In the genomic region with DNA sequence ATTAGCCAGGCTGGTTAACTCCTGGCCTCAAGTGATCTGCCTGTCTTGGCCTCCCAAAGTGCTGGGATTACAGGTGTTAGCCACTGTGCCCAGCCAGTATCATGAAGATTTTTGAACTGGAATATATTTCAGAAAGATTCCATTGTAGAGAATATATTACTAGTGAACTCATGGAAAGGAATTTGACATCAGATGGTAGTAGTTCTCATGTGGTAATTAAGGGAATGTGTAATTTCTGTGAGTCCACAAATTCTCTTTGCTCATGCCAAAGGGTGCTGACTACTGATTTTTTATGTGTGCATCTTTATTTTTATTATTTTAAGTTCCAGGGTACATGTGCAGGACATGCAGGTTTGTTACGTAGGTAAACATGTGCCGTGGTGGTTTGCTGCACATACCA, we compare ENCODE assay signal across 24 cellular contexts. TPM values are rescaled to one million over a fixed set of nuclear protein-coding genes. Genes with fewer than 3 reads are reported as not detected.
DNase-seq lines count a peak whose midpoint lies in the region; ATAC-seq, FAIRE-seq and TF ChIP-seq lines count a peak whose summit lies in the region.
"Had no signal": no experiment of that assay in that cellular context is flagged by ENCODE, and none has a peak within 500 bp of the region (broad histone marks: within the 10 kb centered on the region; RNA-seq: fewer than 3 reads in every experiment).

No MANE protein-coding gene starts in this region.

- peaks cover 13% of the 10 kb centered on the region; the same call in 1 of the 2 replicates for H3F3A ChIP-seq in GM23248 (ENCODE audit: insufficient read depth)

- H3K27me3 ChIP-seq in GM23248 (replicated peaks; ENCODE audit: insufficient read depth) (no peaks in the 10 kb centered on the region), K562 (ENCODE audit: control insufficient read depth in 2 of 2, insufficient read depth in 2 of 2, low read length in 2 of 2) (no peaks in the 10 kb centered on the region)
- H3K27me3 ChIP-seq: BLaER1, SJSA1 had no signal

- ATAC-seq in K562 (no peak), GM19452 (IDR thresholded peaks at IDR 0.05; ENCODE audit: unreplicated experiment) (no peak)

- H4K20me1 ChIP-seq in GM23248 (ENCODE audit: insufficient read depth) (no peaks in the 10 kb centered on the region), K562 (replicated peaks; ENCODE audit: control insufficient read depth, insufficient read depth, low read length) (no peaks in the 10 kb centered on the region)

- in situ Hi-C loops in GM23248 (cut with MboI) = no loop called here
- in situ Hi-C loops in K562 (cut with MboI) = loop anchor here (25.0 kb wide), 1 partner anchor 359 kb away; the partner anchor contains the start of gene NEK2

- intact Hi-C loops in K562 (cut with micrococcal nuclease) = no loop called here

- no peaks in the 10 kb centered on the region for H3K9me1 ChIP-seq in K562 (ENCODE audit: control insufficient read depth, insufficient read depth, low read length)

- BruUV-seq in K562 (replicated peaks; lab: Mats Ljungman, UMichigan) = no TSS peak

- TF ChIP-seq RAD21 in K562 (CRISPR knock-in tag; conservative IDR thresholded peaks at IDR 0.05 in 1 of 2, IDR thresholded peaks at IDR 0.05 in 1 of 2) = no peak

- peak; percentile 72 for DNase-seq in AG10803 (ENCODE audit: low read depth)
- peak; percentile 57 for DNase-seq in GM23248
- no peak for DNase-seq in K562 (ENCODE audit: extremely low read depth in 1 of 4, low spot score in 3 of 4)
- peak; percentile 33 for DNase-seq in kidney tubule cell (ENCODE audit: low spot score)
- no peak for DNase-seq in GM20000 (ENCODE audit: low spot score)
- DNase-seq in NCI-H1436 treated with DMSO at 0.1 percent for 48 hours (lab: John Stamatoyannopoulos, UW) = no peak
- DNase-seq: Caco-2; CD4-positive, alpha-beta T cell; DMS 273 treated with DMSO at 0.1 percent for 48 hours; DMS79 treated with DMSO at 0.1 percent for 48 hours; H9; MV-4-11; NCI-H1105 treated with DMSO at 0.1 percent for 48 hours; NCI-H1694; NCI-H2081; NCI-H2171; NCI-H345; NCI-H524 treated with DMSO at 0.1 percent for 48 hours; NCI-H82 had no signal

- no peak for FAIRE-seq in K562 (lab: Jason Lieb, UNC)
- FAIRE-seq: A204.1, RCC 7860 had no signal

- no peak overlapping the region for H3K4me3 ChIP-seq in AG10803 (ENCODE audit: low read length)
- H3K4me3 ChIP-seq in GM23248 = no peak overlapping the region
- no peak overlapping the region for H3K4me3 ChIP-seq in K562
- H3K4me3 ChIP-seq: BLaER1, SJSA1 had no signal

- POLR2A ChIA-PET in K562 (lab: Yijun Ruan, JAX) = interaction anchor here (1.4 to 7.5 kb wide), 3 partner anchors 11 to 16 kb away, joined by 3 to 36 read pairs (median 4); partner anchors contain the start of genes DTL and INTS7

- H3K9me2 ChIP-seq in GM23248 (ENCODE audit: insufficient read depth) = no peaks in the 10 kb centered on the region

- H3K4me2 ChIP-seq in GM23248 (ENCODE audit: unreplicated experiment) (no peak overlapping the region), K562 (ENCODE audit: insufficient read depth, low read length) (no peak overlapping the region)
- H3K4me2 ChIP-seq: BLaER1 had no signal

- CTCF ChIA-PET in K562 (lab: Yijun Ruan, JAX; ENCODE audit: low intra/inter-chr PET ratio) = no interaction called here

- no peak overlapping the region for H2AFZ ChIP-seq in GM23248
- no peak overlapping the region for H2AFZ ChIP-seq in K562 (ENCODE audit: low read depth, low read length)

- WGBS in GM23248 (ENCODE audit: low coverage in 1 of 2, low lambda C conversion rate in 2 of 2, missing lambda C conversion rate in 2 of 2), 2 experiments = 96 to 97% methylated on average over 2 of the region's 2 CpGs
- 100% methylated on average over 2 of the region's 2 CpGs for WGBS in K562 (ENCODE audit: insufficient coverage, low coverage, missing lambda C conversion rate)

- no peaks in the 10 kb centered on the region for H3K9me3 ChIP-seq in GM23248 (ENCODE audit: low read depth)
- H3K9me3 ChIP-seq in K562 (replicated peaks; ENCODE audit: control insufficient read depth, insufficient read depth, low read depth, low read length) = peaks cover under 1% of the 10 kb centered on the region; the same call in 1 of the 2 replicates
- H3K9me3 ChIP-seq: BLaER1, Caco-2, SJSA1 had no signal

- H3K27ac ChIP-seq in GM23248 (no peak overlapping the region), K562 (ENCODE audit: extremely low read depth, low read depth, low read length) (no peak overlapping the region)
- H3K27ac ChIP-seq: BLaER1, SJSA1 had no signal

- H3K36me3 ChIP-seq in GM23248 (ENCODE audit: low read depth) (no peaks in the 10 kb centered on the region), K562 (ENCODE audit: control insufficient read depth, insufficient read depth, low read length) (peaks cover 95% of the 10 kb centered on the region)

- H3K79me2 ChIP-seq in GM23248 (ENCODE audit: insufficient read depth) (peaks cover 24% of the 10 kb centered on the region), K562 (ENCODE audit: control insufficient read depth, insufficient read depth, low read length) (peaks cover 53% of the 10 kb centered on the region)

- no peak for TF ChIP-seq CTCF in AG10803 (conservative IDR thresholded peaks at IDR 0.05; ENCODE audit: low read length)
- no peak for TF ChIP-seq CTCF in K562 (IDR thresholded peaks at IDR 0.05 in 2 of 3, conservative IDR thresholded peaks at IDR 0.05 in 1 of 3; ENCODE audit: insufficient read depth in 2 of 3, low read depth in 1 of 3, low read length in 3 of 3)
- TF ChIP-seq CTCF in GM20000 (IDR thresholded peaks at IDR 0.05; ENCODE audit: extremely low read depth, missing control alignments) = no peak

- no peak for TF ChIP-seq EP300 in K562 (IDR thresholded peaks at IDR 0.05; ENCODE audit: low read length)

- no peak overlapping the region for H3K9ac ChIP-seq in GM23248
- H3K9ac ChIP-seq in K562 (ENCODE audit: insufficient read depth in 1 of 2, low read depth in 2 of 2, low read length in 2 of 2) = no peak overlapping the region
- H3K9ac ChIP-seq: BLaER1 had no signal

- peaks cover 9% of the 10 kb centered on the region; the same call in 1 of the 2 replicates for H3K4me1 ChIP-seq in GM23248 (ENCODE audit: insufficient read depth)
- H3K4me1 ChIP-seq in K562 (replicated peaks in 1 of 2; ENCODE audit: control insufficient read depth in 2 of 2, insufficient read depth in 2 of 2, low read length in 2 of 2) = no peaks in the 10 kb centered on the region
- H3K4me1 ChIP-seq: Caco-2 had no signal

- no peak for TF ChIP-seq POLR2A in K562 (conservative IDR thresholded peaks at IDR 0.05)

TF ChIP-seq in K562, 482 proteins besides CTCF, POLR2A, EP300 and RAD21 (continues in another document):
- TF ChIP-seq TFAP4 (CRISPR knock-in tag; IDR thresholded peaks at IDR 0.05; ENCODE audit: borderline replicate concordance) (no peak), ZNF316 (IDR thresholded peaks at IDR 0.05) (peak; percentile 18; the same call in 1 of the 2 replicates), ZNF57 (CRISPR knock-in tag; IDR thresholded peaks at IDR 0.05) (no peak)

RNA-seq across cellular contexts. Expression of gene DTL, which starts 10.4 kb away (rescaled TPM):
- total RNA-seq in GM23248 (2014; rRNA removed; shearing (Covaris generic)) = 8.2 and 10.5 TPM in 2 replicates
- polyA plus RNA-seq in GM23248 (2016; fragmentation: Nextera tagmentation; extraction: Ambion mirVana) (7.6 and 9.7 TPM in 2 replicates), K562 (2011; rRNA removed) (66.2 and 86.2 TPM in 2 replicates), K562 (2014; fragmentation: Illumina TruSeq; extraction: Trizol) (70.5 and 81.0 TPM in 2 replicates), K562 (2014; fragmentation: Nextera tagmentation; extraction: Ambion mirVana) (10 to 100 TPM; 38.3 to 66.7 TPM), K562 (2014; rRNA removed) (42.9 and 48.6 TPM in 2 replicates)
- total RNA-seq in K562 (2011; cell fraction: chromatin; rRNA removed; ENCODE audit: low replicate concordance) = 43.6 and 104 TPM in 2 replicates
- 28.5 and 36.7 TPM in 2 replicates for total RNA-seq in K562 (2011; cell fraction: nucleolus; rRNA removed)
- 41.9 and 52.9 TPM in 2 replicates for total RNA-seq in K562 (2011; cell fraction: nucleoplasm; rRNA removed)
- total RNA-seq in K562 (2014; rRNA removed) (49.1 and 57.4 TPM in 2 replicates), K562 (2014; rRNA removed; fragmentation: Illumina TruSeq; extraction: Trizol) (63.2 and 71.8 TPM in 2 replicates), K562 (2015; rRNA removed; fragmentation: Illumina TruSeq; extraction: Trizol) (49.2 and 57.7 TPM in 2 replicates), K562 (2021) (64.3 and 74.4 TPM in 2 replicates)
- 53.2 and 54.9 TPM in 2 replicates for polyA plus RNA-seq in K562 (2011; cell fraction: cytosol; rRNA removed)
- 96.4 and 104 TPM in 2 replicates for polyA plus RNA-seq in K562 (2011; cell fraction: nucleus; rRNA removed)
- 42.5 and 55.4 TPM in 2 replicates for polyA plus RNA-seq in K562 (2012)
- polyA minus RNA-seq in K562 (2011; rRNA and poly(A)+ RNA removed) = 116 and 121 TPM in 2 replicates
- 30.4 and 53.4 TPM in 2 replicates for polyA minus RNA-seq in K562 (2011; cell fraction: cytosol; rRNA and poly(A)+ RNA removed)
- 49.1 and 71.4 TPM in 2 replicates for polyA minus RNA-seq in K562 (2011; cell fraction: nucleus; rRNA and poly(A)+ RNA removed)

RNA-seq across cellular contexts. Expression of gene INTS7, which starts 10.6 kb away (rescaled TPM):
- total RNA-seq in GM23248 (2014; rRNA removed; shearing (Covaris generic)) = 9.6 and 12.1 TPM in 2 replicates
- 9.8 and 11.8 TPM in 2 replicates for polyA plus RNA-seq in GM23248 (2016; fragmentation: Nextera tagmentation; extraction: Ambion mirVana)
- total RNA-seq in K562 (2011; cell fraction: chromatin; rRNA removed; ENCODE audit: low replicate concordance) = 77.2 and 123 TPM in 2 replicates
- total RNA-seq in K562 (2011; cell fraction: nucleolus; rRNA removed) = 32.5 and 36.2 TPM in 2 replicates
- total RNA-seq in K562 (2011; cell fraction: nucleoplasm; rRNA removed) = 45.5 and 66.6 TPM in 2 replicates
- total RNA-seq in K562 (2014; rRNA removed) = 27.3 and 33.8 TPM in 2 replicates
- total RNA-seq in K562 (2014; rRNA removed; fragmentation: Illumina TruSeq; extraction: Trizol) = 41.8 and 45.2 TPM in 2 replicates
- 34.3 and 38.9 TPM in 2 replicates for total RNA-seq in K562 (2015; rRNA removed; fragmentation: Illumina TruSeq; extraction: Trizol)
- 38.0 and 40.4 TPM in 2 replicates for total RNA-seq in K562 (2021)
- polyA plus RNA-seq in K562 (2011; rRNA removed) = 66.4 and 68.4 TPM in 2 replicates
- 29.8 and 33.2 TPM in 2 replicates for polyA plus RNA-seq in K562 (2011; cell fraction: cytosol; rRNA removed)
- 36.3 and 41.0 TPM in 2 replicates for polyA plus RNA-seq in K562 (2011; cell fraction: nucleus; rRNA removed)
- 29.0 and 29.7 TPM in 2 replicates for polyA plus RNA-seq in K562 (2012)
- 42.8 and 51.2 TPM in 2 replicates for polyA plus RNA-seq in K562 (2014; fragmentation: Illumina TruSeq; extraction: Trizol)
- 10 to 100 TPM; 36.5 to 57.0 TPM for polyA plus RNA-seq in K562 (2014; fragmentation: Nextera tagmentation; extraction: Ambion mirVana)
- 29.8 and 33.3 TPM in 2 replicates for polyA plus RNA-seq in K562 (2014; rRNA removed)
- 98.6 and 113 TPM in 2 replicates for polyA minus RNA-seq in K562 (2011; rRNA and poly(A)+ RNA removed)
- polyA minus RNA-seq in K562 (2011; cell fraction: cytosol; rRNA and poly(A)+ RNA removed) = 39.9 and 52.7 TPM in 2 replicates
- 37.4 and 74.0 TPM in 2 replicates for polyA minus RNA-seq in K562 (2011; cell fraction: nucleus; rRNA and poly(A)+ RNA removed)

Comparison
In these comparisons a context has a peak if more than half of its experiments do, and no peak if none do; other contexts are left out.
1. DNase-seq: peak in AG10803 (single experiment), GM23248 (single experiment) and kidney tubule cell (single experiment); none in K562 (0 of 4), GM20000 (single experiment) and NCI-H1436 treated with DMSO at 0.1 percent for 48 hours (single experiment).